ENCODE assay signal across 8 cellular contexts in genomic region chr1:95002657-95003432, GRCh38.
DNase-seq lines count a peak whose midpoint lies in the region; ATAC-seq, FAIRE-seq and TF ChIP-seq lines count a peak whose summit lies in the region.
"Had no signal": no experiment of that assay in that cellular context is flagged by ENCODE, and none has a peak within 500 bp of the region (broad histone marks: within the 10 kb centered on the region; RNA-seq: fewer than 3 reads in every experiment).

No MANE protein-coding gene starts in this region.

- H3K79me2 ChIP-seq in HepG2 (ENCODE audit: insufficient read depth, low read length): no peaks in the 10 kb centered on the region

- H3K9me3 ChIP-seq in breast epithelium (no peaks in the 10 kb centered on the region), HepG2 (ENCODE audit: low read length) (no peaks in the 10 kb centered on the region), thyroid gland (no peaks in the 10 kb centered on the region)

- TF ChIP-seq RAD21 in HepG2 (CRISPR knock-in tag; IDR thresholded peaks at IDR 0.05): no peak

- no TSS peak for BruUV-seq in HepG2 (replicated peaks; lab: Mats Ljungman, UMichigan)

- DNase-seq in NCI-H1092 treated with DMSO at 0.1 percent for 48 hours (lab: John Stamatoyannopoulos, UW) (peak; percentile 28), breast epithelium (ENCODE audit: low spot score in 2 of 2) (no peak), HepG2 (ENCODE audit: low spot score) (peak; percentile 31), thyroid gland (peak; percentile 43 to 56), middle frontal gyrus (ENCODE audit: extremely low spot score, low spot score) (no peak), SKM-1 treated with dmso at 0.1 percent for 144 hours (lab: John Stamatoyannopoulos, UW; ENCODE audit: unreplicated experiment) (no peak), DMS53 (lab: John Stamatoyannopoulos, UW) (no peak)
- DNase-seq: activated CD8-positive, alpha-beta memory T cell treated with anti-CD3 and anti-CD28 coated beads, Interleukin-2, amount 50 U/mL, for 48 hours had no signal

- no peak for FAIRE-seq in HepG2 (lab: Jason Lieb, UNC)

- no peaks in the 10 kb centered on the region for H3K36me3 ChIP-seq in breast epithelium
- H3K36me3 ChIP-seq in HepG2 (replicated peaks in 1 of 2; ENCODE audit: control insufficient read depth in 1 of 2, insufficient read depth in 2 of 2, low read length in 2 of 2): 0 out of 5 replicates have a peak, but pooled peaks cover 0 to 1% of the 10 kb centered on the region in 2 experiments
- no peaks in the 10 kb centered on the region for H3K36me3 ChIP-seq in thyroid gland

- no peak for TF ChIP-seq POLR2A in breast epithelium (IDR thresholded peaks at IDR 0.05)
- TF ChIP-seq POLR2A in HepG2 (IDR thresholded peaks at IDR 0.05; ENCODE audit: insufficient read depth in 1 of 2, low read depth in 2 of 2, low read length in 2 of 2): no peak
- no peak for TF ChIP-seq POLR2A in thyroid gland (IDR thresholded peaks at IDR 0.05)

- no peaks in the 10 kb centered on the region for H4K20me1 ChIP-seq in HepG2 (ENCODE audit: insufficient read depth, low read length)

- ATAC-seq in HepG2: peak; percentile 76

- TF ChIP-seq EP300 in HepG2 (IDR thresholded peaks at IDR 0.05; ENCODE audit: low read depth in 2 of 2, low read length in 2 of 2) (no peak), HepG2 (CRISPR knock-in tag; IDR thresholded peaks at IDR 0.05; ENCODE audit: borderline replicate concordance) (no peak)

- H3K9ac ChIP-seq in HepG2 (ENCODE audit: insufficient read depth, low read depth, low read length): no peak overlapping the region

- POLR2A ChIA-PET in HepG2 (lab: Yijun Ruan, JAX): interaction anchor here (1.7 kb wide), 1 partner anchor 11 kb away, joined by 6 read pairs; no protein-coding TSS in a partner anchor

- H3K27me3 ChIP-seq in breast epithelium: no peaks in the 10 kb centered on the region
- no peaks in the 10 kb centered on the region for H3K27me3 ChIP-seq in HepG2 (ENCODE audit: control insufficient read depth in 1 of 2, insufficient read depth in 2 of 2, low read length in 2 of 2)
- no peaks in the 10 kb centered on the region for H3K27me3 ChIP-seq in thyroid gland

- H3K4me1 ChIP-seq in breast epithelium (no peaks in the 10 kb centered on the region), HepG2 (ENCODE audit: insufficient read depth, low read length) (peaks cover 24% of the 10 kb centered on the region), thyroid gland (peaks cover 16 to 25% of the 10 kb centered on the region in 2 donors)

- TF ChIP-seq CTCF in breast epithelium (IDR thresholded peaks at IDR 0.05): no peak
- TF ChIP-seq CTCF in HepG2 (CRISPR knock-in tag; IDR thresholded peaks at IDR 0.05): no peak
- no peak for TF ChIP-seq CTCF in thyroid gland (IDR thresholded peaks at IDR 0.05)

- WGBS in HepG2 (ENCODE audit: low lambda C conversion rate): 68% methylated on average over 6 of the region's 6 CpGs
- 12 to 13% methylated on average over 6 of the region's 6 CpGs for WGBS in thyroid gland, 2 donors

- CTCF ChIA-PET in HepG2 (lab: Yijun Ruan, JAX; ENCODE audit: low intra/inter-chr PET ratio, low total read pairs): no interaction called here

- intact Hi-C loops in breast epithelium (cut with DNase I; ENCODE audit: low total_unique reads): no loop called here
- intact Hi-C loops in HepG2 (cut with micrococcal nuclease; ENCODE audit: unreplicated experiment): no loop called here
- intact Hi-C loops in thyroid gland (cut with DNase I): no loop called here

- H2AFZ ChIP-seq in HepG2 (ENCODE audit: low read length): no peak overlapping the region

- H3K27ac ChIP-seq in breast epithelium (peak overlapping the region; percentile 18 to 40), HepG2 (ENCODE audit: extremely low read length, insufficient read depth, low read length) (peak overlapping the region; percentile 50), thyroid gland (peak overlapping the region; percentile 56 to 70 (median 70))

- H3K4me2 ChIP-seq in HepG2 (ENCODE audit: low read depth, low read length): 0 out of 2 replicates have a peak overlapping the region, but pooled peaks have one; percentile 23

- H3K4me3 ChIP-seq in breast epithelium: no peak overlapping the region
- no peak overlapping the region for H3K4me3 ChIP-seq in HepG2 (replicated peaks in 1 of 3; ENCODE audit: insufficient read depth in 1 of 3, low read depth in 2 of 3, low read length in 3 of 3)
- H3K4me3 ChIP-seq in thyroid gland (replicated peaks in 1 of 3): no peak overlapping the region

- in situ Hi-C loops in HepG2 (cut with HindIII; ENCODE audit: extremely low pct_ligation_motif_present, low pct_unique_long_range_greater_than_20kb): no loop called here

TF ChIP-seq in HepG2, 621 proteins besides CTCF, POLR2A, EP300 and RAD21 (continues in another document):
- no peak for TF ChIP-seq NFATC3 (CRISPR knock-in tag; IDR thresholded peaks at IDR 0.05)
- no peak for TF ChIP-seq ZNF337 (CRISPR knock-in tag; IDR thresholded peaks at IDR 0.05; ENCODE audit: borderline replicate concordance, low read depth)
- TF ChIP-seq KLF11 (CRISPR knock-in tag; IDR thresholded peaks at IDR 0.05): no peak
- no peak for TF ChIP-seq KDM3A (CRISPR knock-in tag; IDR thresholded peaks at IDR 0.05; ENCODE audit: low read depth)
- no peak for TF ChIP-seq ZNF839 (CRISPR knock-in tag; IDR thresholded peaks at IDR 0.05; ENCODE audit: borderline replicate concordance)
- TF ChIP-seq, protein P1, sequence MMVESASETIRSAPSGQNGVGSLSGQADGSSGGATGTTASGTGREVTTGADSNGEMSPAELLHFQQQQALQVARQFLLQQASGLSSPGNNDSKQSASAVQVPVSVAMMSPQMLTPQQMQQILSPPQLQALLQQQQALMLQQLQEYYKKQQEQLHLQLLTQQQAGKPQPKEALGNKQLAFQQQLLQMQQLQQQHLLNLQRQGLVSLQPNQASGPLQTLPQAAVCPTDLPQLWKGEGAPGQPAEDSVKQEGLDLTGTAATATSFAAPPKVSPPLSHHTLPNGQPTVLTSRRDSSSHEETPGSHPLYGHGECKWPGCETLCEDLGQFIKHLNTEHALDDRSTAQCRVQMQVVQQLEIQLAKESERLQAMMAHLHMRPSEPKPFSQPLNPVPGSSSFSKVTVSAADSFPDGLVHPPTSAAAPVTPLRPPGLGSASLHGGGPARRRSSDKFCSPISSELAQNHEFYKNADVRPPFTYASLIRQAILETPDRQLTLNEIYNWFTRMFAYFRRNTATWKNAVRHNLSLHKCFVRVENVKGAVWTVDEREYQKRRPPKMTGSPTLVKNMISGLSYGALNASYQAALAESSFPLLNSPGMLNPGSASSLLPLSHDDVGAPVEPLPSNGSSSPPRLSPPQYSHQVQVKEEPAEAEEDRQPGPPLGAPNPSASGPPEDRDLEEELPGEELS (CRISPR knock-in tag; IDR thresholded peaks at IDR 0.05): no peak
- TF ChIP-seq, protein P2, sequence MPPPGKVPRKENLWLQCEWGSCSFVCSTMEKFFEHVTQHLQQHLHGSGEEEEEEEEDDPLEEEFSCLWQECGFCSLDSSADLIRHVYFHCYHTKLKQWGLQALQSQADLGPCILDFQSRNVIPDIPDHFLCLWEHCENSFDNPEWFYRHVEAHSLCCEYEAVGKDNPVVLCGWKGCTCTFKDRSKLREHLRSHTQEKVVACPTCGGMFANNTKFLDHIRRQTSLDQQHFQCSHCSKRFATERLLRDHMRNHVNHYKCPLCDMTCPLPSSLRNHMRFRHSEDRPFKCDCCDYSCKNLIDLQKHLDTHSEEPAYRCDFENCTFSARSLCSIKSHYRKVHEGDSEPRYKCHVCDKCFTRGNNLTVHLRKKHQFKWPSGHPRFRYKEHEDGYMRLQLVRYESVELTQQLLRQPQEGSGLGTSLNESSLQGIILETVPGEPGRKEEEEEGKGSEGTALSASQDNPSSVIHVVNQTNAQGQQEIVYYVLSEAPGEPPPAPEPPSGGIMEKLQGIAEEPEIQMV (CRISPR knock-in tag; IDR thresholded peaks at IDR 0.05; ENCODE audit: low read depth): no peak
- TF ChIP-seq POLR2AphosphoS2 (IDR thresholded peaks at IDR 0.05; ENCODE audit: low read depth, low read length): no peak
- no peak for TF ChIP-seq TCF7L2 (IDR thresholded peaks at IDR 0.05; ENCODE audit: low read depth, low read length)
- no peak for TF ChIP-seq LRRFIP1 (CRISPR knock-in tag; conservative IDR thresholded peaks at IDR 0.05)
- TF ChIP-seq RARA (CRISPR knock-in tag; IDR thresholded peaks at IDR 0.05): no peak
- no peak for TF ChIP-seq CBX1 (IDR thresholded peaks at IDR 0.05; ENCODE audit: low read depth)
- no peak for TF ChIP-seq ZNF770 (CRISPR knock-in tag; IDR thresholded peaks at IDR 0.05)
- TF ChIP-seq ZNF788 (CRISPR knock-in tag; IDR thresholded peaks at IDR 0.05; ENCODE audit: borderline replicate concordance): no peak

Comparison
In these comparisons a context has a peak if more than half of its experiments do, and no peak if none do; other contexts are left out.
1. DNase-seq: peak in NCI-H1092 treated with DMSO at 0.1 percent for 48 hours (single experiment), HepG2 (single experiment) and thyroid gland (2 of 2); none in breast epithelium (0 of 2), middle frontal gyrus (single experiment), SKM-1 treated with dmso at 0.1 percent for 144 hours (single experiment) and DMS53 (single experiment).
2. Peak in every context shown above with its lines, with median percentiles within 50 percentile points of each other: H3K27ac ChIP-seq.